22 cellular contexts compared by ENCODE assay signal in the genomic region with DNA sequence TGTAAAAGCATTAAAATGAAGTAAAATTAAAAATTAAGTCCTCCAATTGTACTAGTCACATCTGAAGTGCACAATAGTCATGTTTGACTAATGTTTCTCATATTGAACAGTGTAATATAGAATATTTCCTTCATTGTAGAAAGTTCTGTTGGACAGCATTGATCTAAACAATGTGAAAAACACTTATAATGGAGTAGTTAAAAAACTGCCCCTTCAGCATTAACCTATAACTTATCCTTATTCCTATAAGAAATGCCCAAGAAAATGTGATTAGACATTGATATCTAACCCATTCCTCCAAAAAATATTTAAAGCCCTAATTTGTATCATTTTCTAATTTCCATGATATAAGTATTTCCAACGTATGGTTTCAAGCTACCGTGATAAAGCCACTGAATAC.
A peak's percentile ranks its signal among the peaks of the same experiment; 100 is the strongest.
DNase-seq lines count a peak whose midpoint lies in the region; ATAC-seq and TF ChIP-seq lines count a peak whose summit lies in the region.
"Had no signal": no experiment of that assay in that cellular context is flagged by ENCODE, and none has a peak within 500 bp of the region (broad histone marks: within the 10 kb centered on the region; RNA-seq: fewer than 3 reads in every experiment).

No MANE protein-coding gene starts in this region.

- H3K4me3 ChIP-seq in A673 (ENCODE audit: low read depth, low read length, poor library complexity, severe bottlenecking) = no peak overlapping the region
- H3K4me3 ChIP-seq in GM23248 = no peak overlapping the region
- no peak overlapping the region for H3K4me3 ChIP-seq in adrenal gland
- H3K4me3 ChIP-seq: Peyer's patch, SJCRH30 had no signal

- H3K4me3 Mint-ChIP-seq in nephron progenitor cell (no peak overlapping the region), progenitor cell of endocrine pancreas (ENCODE audit: low read depth) (no peak overlapping the region)
- no peak overlapping the region for H3K4me3 Mint-ChIP-seq in activated T-cell treated with anti-CD3 and anti-CD28 coated beads, Interleukin-2, amount 50 U/mL, for 4 hours
- H3K4me3 Mint-ChIP-seq: B cell; CD14-positive monocyte; CD8-positive, alpha-beta memory T cell; T-cell had no signal

- H3K4me1 ChIP-seq in A673 (ENCODE audit: insufficient read depth, low read length, poor library complexity, severe bottlenecking) (peaks cover 32% of the 10 kb centered on the region), GM23248 (ENCODE audit: insufficient read depth) (peaks cover 25% of the 10 kb centered on the region), adrenal gland (replicated peaks in 1 of 2) (peaks cover 16% of the 10 kb centered on the region in 2 donors)
- H3K4me1 ChIP-seq: Peyer's patch, SJCRH30 had no signal

- no peaks in the 10 kb centered on the region for H3K27me3 ChIP-seq in A673 (replicated peaks; ENCODE audit: insufficient read depth, low read depth, low read length, poor library complexity)
- H3K27me3 ChIP-seq in GM23248 (replicated peaks; ENCODE audit: insufficient read depth) = no peaks in the 10 kb centered on the region
- H3K27me3 ChIP-seq in adrenal gland = no peaks in the 10 kb centered on the region
- H3K27me3 ChIP-seq: Peyer's patch, SJCRH30 had no signal

- H3K9ac ChIP-seq in GM23248 = no peak overlapping the region

- TF ChIP-seq CTCF in A673 (conservative IDR thresholded peaks at IDR 0.05; ENCODE audit: low read depth, low read length) = no peak
- no peak for TF ChIP-seq CTCF in adrenal gland (IDR thresholded peaks at IDR 0.05)
- no peak for TF ChIP-seq CTCF in nephron progenitor cell (IDR thresholded peaks at IDR 0.05)
- TF ChIP-seq CTCF in progenitor cell of endocrine pancreas (IDR thresholded peaks at IDR 0.05; ENCODE audit: unreplicated experiment) = no peak

- H3K4me1 Mint-ChIP-seq in nephron progenitor cell (no peaks in the 10 kb centered on the region), progenitor cell of endocrine pancreas (ENCODE audit: low read depth) (peaks cover 2% of the 10 kb centered on the region)
- H3K4me1 Mint-ChIP-seq in activated T-cell treated with anti-CD3 and anti-CD28 coated beads, Interleukin-2, amount 50 U/mL, for 4 hours (ENCODE audit: low read depth) = no peaks in the 10 kb centered on the region
- H3K4me1 Mint-ChIP-seq: B cell; CD8-positive, alpha-beta memory T cell; T-cell had no signal

- CTCF ChIA-PET in A673 (lab: Charles Lee) = no interaction called here

- WGBS in GM23248 (ENCODE audit: low coverage in 1 of 2, low lambda C conversion rate in 2 of 2, missing lambda C conversion rate in 2 of 2), 2 experiments = 99 to 100% methylated on average over 2 of the region's 2 CpGs
- 69 to 80% (median 74%) methylated on average over 2 of the region's 2 CpGs for WGBS in adrenal gland, 4 donors

- H3K9me2 ChIP-seq in GM23248 (ENCODE audit: insufficient read depth) = no peaks in the 10 kb centered on the region

- H3K36me3 ChIP-seq in A673 (ENCODE audit: insufficient read depth, low read length, poor library complexity, severe bottlenecking) (no peaks in the 10 kb centered on the region), GM23248 (ENCODE audit: low read depth) (no peaks in the 10 kb centered on the region), adrenal gland (replicated peaks in 1 of 2) (no peaks in the 10 kb centered on the region)
- H3K36me3 ChIP-seq: Peyer's patch, SJCRH30 had no signal

- in situ Hi-C loops in GM23248 (cut with MboI) = no loop called here

- peak overlapping the region; percentile 78 for H3K4me2 ChIP-seq in GM23248 (ENCODE audit: unreplicated experiment)

- BruUV-seq in A673 (replicated peaks; lab: Mats Ljungman, UMichigan) = no TSS peak

- intact Hi-C loops in A673 (cut with micrococcal nuclease; ENCODE audit: unreplicated experiment) = no loop called here
- intact Hi-C loops in adrenal gland (cut with DNase I) = no loop called here

- no peaks in the 10 kb centered on the region for H3K27me3 Mint-ChIP-seq in nephron progenitor cell (ENCODE audit: low read depth, poor library complexity)
- H3K27me3 Mint-ChIP-seq in activated T-cell treated with anti-CD3 and anti-CD28 coated beads, Interleukin-2, amount 50 U/mL, for 4 hours (ENCODE audit: low read depth) = no peaks in the 10 kb centered on the region
- no peaks in the 10 kb centered on the region for H3K27me3 Mint-ChIP-seq in progenitor cell of endocrine pancreas
- H3K27me3 Mint-ChIP-seq: B cell; CD8-positive, alpha-beta memory T cell; T-cell had no signal

- no peaks in the 10 kb centered on the region for H3K79me2 ChIP-seq in GM23248 (ENCODE audit: insufficient read depth)

- H3F3A ChIP-seq in GM23248 (ENCODE audit: insufficient read depth) = peaks cover 24% of the 10 kb centered on the region

- no peaks in the 10 kb centered on the region for H3K9me3 ChIP-seq in A673 (ENCODE audit: low read depth, low read length, poor library complexity, severe bottlenecking)
- no peaks in the 10 kb centered on the region for H3K9me3 ChIP-seq in GM23248 (ENCODE audit: low read depth)
- H3K9me3 ChIP-seq in adrenal gland (replicated peaks in 1 of 3) = no peaks in the 10 kb centered on the region
- H3K9me3 ChIP-seq: Peyer's patch, SJCRH30 had no signal

- H3K27ac ChIP-seq in A673 (ENCODE audit: low read depth, low read length, poor library complexity, severe bottlenecking) (peak overlapping the region; percentile 5), GM23248 (no peak overlapping the region; the same call in 1 of the 2 replicates), adrenal gland (peak overlapping the region in 4 of 5 donors; percentile 39 to 59 (median 43))
- H3K27ac ChIP-seq: HL-60, Peyer's patch, SJCRH30 had no signal

- DNase-seq in A673 (ENCODE audit: low spot score) = no peak
- no peak for DNase-seq in GM23248
- no peak for DNase-seq in adrenal gland
- DNase-seq in nephron progenitor cell = no peak
- DNase-seq in activated T-cell treated with anti-CD3 and anti-CD28 coated beads, Interleukin-2, amount 50 U/mL, for 4 hours = no peak
- DNase-seq in NOMO-1 treated with dmso at 0.1 percent for 144 hours (lab: John Stamatoyannopoulos, UW; ENCODE audit: unreplicated experiment) = no peak
- DNase-seq in progenitor cell of endocrine pancreas (ENCODE audit: low spot score, unreplicated experiment) = no peak
- DNase-seq: CD8-positive, alpha-beta memory T cell; DMS153; DND-41; NCI-H1417; NCI-H1694 treated with DMSO at 0.1 percent for 48 hours; NCI-H2081; NCI-H2227 treated with DMSO at 0.1 percent for 48 hours; NCI-H510A; Peyer's patch; SJCRH30; T-cell had no signal

- H3K9me3 Mint-ChIP-seq in nephron progenitor cell (no peaks in the 10 kb centered on the region), progenitor cell of endocrine pancreas (ENCODE audit: low read depth) (no peaks in the 10 kb centered on the region)
- H3K9me3 Mint-ChIP-seq in activated T-cell treated with anti-CD3 and anti-CD28 coated beads, Interleukin-2, amount 50 U/mL, for 4 hours = peaks cover 12% of the 10 kb centered on the region

- POLR2A ChIA-PET in A673 (lab: Charles Lee; ENCODE audit: low non-redundant PET) = no interaction called here

- peak overlapping the region; percentile 73 for H3K27ac Mint-ChIP-seq in nephron progenitor cell
- H3K27ac Mint-ChIP-seq in progenitor cell of endocrine pancreas = no peak overlapping the region
- H3K27ac Mint-ChIP-seq: B cell; CD14-positive monocyte; CD8-positive, alpha-beta memory T cell; T-cell had no signal

- H3K36me3 Mint-ChIP-seq in nephron progenitor cell (ENCODE audit: low read depth) (no peaks in the 10 kb centered on the region), progenitor cell of endocrine pancreas (ENCODE audit: insufficient read depth) (no peaks in the 10 kb centered on the region)
- H3K36me3 Mint-ChIP-seq in activated T-cell treated with anti-CD3 and anti-CD28 coated beads, Interleukin-2, amount 50 U/mL, for 4 hours (ENCODE audit: insufficient read depth) = no peaks in the 10 kb centered on the region
- H3K36me3 Mint-ChIP-seq: CD14-positive monocyte; CD8-positive, alpha-beta memory T cell; T-cell had no signal

- H4K20me1 ChIP-seq in GM23248 (ENCODE audit: insufficient read depth) = no peaks in the 10 kb centered on the region

- H2AFZ ChIP-seq in GM23248 = no peak overlapping the region

- no peak for ATAC-seq in activated T-cell treated with anti-CD3 and anti-CD28 coated beads, Interleukin-2, amount 50 U/mL, for 4 hours
- ATAC-seq: Right ventricle myocardium inferior, T-cell had no signal

- no peak for TF ChIP-seq POLR2A in adrenal gland (IDR thresholded peaks at IDR 0.05)
